In the genomic region with DNA sequence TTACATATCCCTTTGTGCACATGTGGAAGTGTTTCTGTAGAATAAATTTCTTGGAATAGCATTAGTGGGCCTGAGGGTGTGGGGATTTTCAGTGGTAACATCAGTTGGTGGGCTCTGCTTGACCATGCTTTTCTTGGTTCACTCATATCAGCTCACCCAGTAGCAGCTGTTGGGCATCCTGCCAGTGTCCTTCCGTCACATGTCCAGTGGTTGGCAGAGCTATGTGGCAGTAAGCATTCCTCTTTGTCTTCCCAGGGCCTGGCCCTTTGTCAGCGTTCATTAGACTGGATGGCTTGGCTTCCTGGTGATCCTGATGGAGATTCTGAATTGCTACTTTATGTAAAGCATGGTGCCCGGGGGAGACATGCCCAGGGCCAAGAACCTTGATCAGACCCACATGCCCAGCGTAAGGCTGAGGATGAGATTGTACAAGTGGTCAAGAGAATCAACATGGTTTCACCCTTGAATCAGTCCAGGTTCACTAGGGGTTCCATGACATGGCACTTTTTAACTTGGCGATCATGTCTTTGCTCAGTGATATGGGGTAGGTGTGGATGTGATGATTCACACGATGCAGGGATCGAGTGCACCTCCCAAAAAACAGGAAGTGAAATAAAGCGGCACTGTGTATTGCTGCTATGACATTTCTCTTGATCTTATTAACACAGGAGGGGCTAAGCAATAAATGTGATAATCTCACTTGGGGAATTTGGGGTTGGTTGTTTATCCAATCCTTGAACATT, we compare ENCODE assay signal across 12 cellular contexts.
DNase-seq lines count a peak whose midpoint lies in the region; ATAC-seq and TF ChIP-seq lines count a peak whose summit lies in the region.
"Had no signal": no experiment of that assay in that cellular context is flagged by ENCODE, and none has a peak within 500 bp of the region (broad histone marks: within the 10 kb centered on the region; RNA-seq: fewer than 3 reads in every experiment).

No MANE protein-coding gene starts in this region.

- no peaks in the 10 kb centered on the region for H3K9me3 Mint-ChIP-seq in immature natural killer cell
- H3K9me3 Mint-ChIP-seq in activated CD8-positive, alpha-beta T cell treated with anti-CD3 and anti-CD28 coated beads for 36 hours: no peaks in the 10 kb centered on the region

- H3K36me3 Mint-ChIP-seq in immature natural killer cell: no peaks in the 10 kb centered on the region
- no peaks in the 10 kb centered on the region for H3K36me3 Mint-ChIP-seq in activated CD8-positive, alpha-beta T cell treated with anti-CD3 and anti-CD28 coated beads for 36 hours (ENCODE audit: low read depth)

- ATAC-seq in activated CD8-positive, alpha-beta T cell treated with anti-CD3 and anti-CD28 coated beads for 36 hours: no peak

- no peak overlapping the region for H3K4me3 Mint-ChIP-seq in immature natural killer cell
- no peak overlapping the region for H3K4me3 Mint-ChIP-seq in activated CD8-positive, alpha-beta T cell treated with anti-CD3 and anti-CD28 coated beads for 36 hours
- H3K4me3 Mint-ChIP-seq: H9, nephron progenitor cell had no signal

- intact Hi-C loops in head of caudate nucleus (cut with DNase I) (no loop called here), posterior cingulate gyrus (cut with DNase I) (no loop called here)
- intact Hi-C loops in activated CD8-positive, alpha-beta T cell treated with anti-CD3 and anti-CD28 coated beads for 36 hours (cut with micrococcal nuclease): no loop called here

- no peak overlapping the region for H3K27ac Mint-ChIP-seq in immature natural killer cell
- H3K27ac Mint-ChIP-seq in activated CD8-positive, alpha-beta T cell treated with anti-CD3 and anti-CD28 coated beads for 36 hours: no peak overlapping the region
- H3K27ac Mint-ChIP-seq: H9, nephron progenitor cell had no signal

- H3K27me3 Mint-ChIP-seq in immature natural killer cell (ENCODE audit: low read depth in 3 of 3): peaks cover 0 to 4% (median 0%) of the 10 kb centered on the region in 3 donors
- peaks cover 2% of the 10 kb centered on the region for H3K27me3 Mint-ChIP-seq in activated CD8-positive, alpha-beta T cell treated with anti-CD3 and anti-CD28 coated beads for 36 hours

- TF ChIP-seq EP300 in Ishikawa (IDR thresholded peaks at IDR 0.05; ENCODE audit: borderline replicate concordance): no peak

- POLR2A ChIA-PET in activated CD8-positive, alpha-beta T cell treated with anti-CD3 and anti-CD28 coated beads for 36 hours (lab: Charles Lee): interaction anchor here (0.6 kb wide), 1 partner anchor 651 kb away, joined by 3 read pairs; no protein-coding TSS in a partner anchor

- TF ChIP-seq RAD21 in Ishikawa (IDR thresholded peaks at IDR 0.05; ENCODE audit: low read depth): no peak

- no peaks in the 10 kb centered on the region for H3K4me1 Mint-ChIP-seq in immature natural killer cell
- H3K4me1 Mint-ChIP-seq in activated CD8-positive, alpha-beta T cell treated with anti-CD3 and anti-CD28 coated beads for 36 hours (ENCODE audit: low read depth): no peaks in the 10 kb centered on the region

- TF ChIP-seq CTCF in activated CD8-positive, alpha-beta T cell treated with anti-CD3 and anti-CD28 coated beads for 36 hours (IDR thresholded peaks at IDR 0.05): no peak

- DNase-seq in RPMI8226 (peak; percentile 29), head of caudate nucleus (peak; percentile 71 to 97 (median 92)), posterior cingulate gyrus (peak; percentile 72 to 98 (median 90)), immature natural killer cell (no peak), NCI-H1417 (lab: John Stamatoyannopoulos, UW) (no peak), AG08395 (ENCODE audit: low spot score) (no peak)
- DNase-seq in activated CD8-positive, alpha-beta T cell treated with anti-CD3 and anti-CD28 coated beads for 36 hours: no peak
- DNase-seq: activated CD4-positive, alpha-beta T cell treated with anti-CD3 and anti-CD28 coated beads, Interleukin-2, amount 50 U/mL, for 1 hour; H9; NCI-H345; nephron progenitor cell had no signal

- CTCF ChIA-PET in activated CD8-positive, alpha-beta T cell treated with anti-CD3 and anti-CD28 coated beads for 36 hours (lab: Charles Lee): interaction anchor here (2.8 kb wide), 1 partner anchor 8 kb away, joined by 8 read pairs; no protein-coding TSS in a partner anchor

TF ChIP-seq in Ishikawa, 13 proteins besides CTCF, POLR2A, EP300 and RAD21:
- TF ChIP-seq, protein P1, sequence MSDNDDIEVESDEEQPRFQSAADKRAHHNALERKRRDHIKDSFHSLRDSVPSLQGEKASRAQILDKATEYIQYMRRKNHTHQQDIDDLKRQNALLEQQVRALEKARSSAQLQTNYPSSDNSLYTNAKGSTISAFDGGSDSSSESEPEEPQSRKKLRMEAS (IDR thresholded peaks at IDR 0.05): no peak
- TF ChIP-seq, protein P2, sequence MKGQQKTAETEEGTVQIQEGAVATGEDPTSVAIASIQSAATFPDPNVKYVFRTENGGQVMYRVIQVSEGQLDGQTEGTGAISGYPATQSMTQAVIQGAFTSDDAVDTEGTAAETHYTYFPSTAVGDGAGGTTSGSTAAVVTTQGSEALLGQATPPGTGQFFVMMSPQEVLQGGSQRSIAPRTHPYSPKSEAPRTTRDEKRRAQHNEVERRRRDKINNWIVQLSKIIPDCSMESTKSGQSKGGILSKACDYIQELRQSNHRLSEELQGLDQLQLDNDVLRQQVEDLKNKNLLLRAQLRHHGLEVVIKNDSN (IDR thresholded peaks at IDR 0.05): 0 out of 2 replicates have a peak, but pooled peaks have one; percentile 16
- 0 out of 2 replicates have a peak, but pooled peaks have one; percentile 15 for TF ChIP-seq NFIC (IDR thresholded peaks at IDR 0.05)
TF ChIP-seq in Ishikawa: peak in this region for 2.

Comparison
In these comparisons a context has a peak if more than half of its experiments do, and no peak if none do; other contexts are left out.
1. DNase-seq: peak in RPMI8226 (single experiment), head of caudate nucleus (42 of 42) and posterior cingulate gyrus (10 of 10); none in immature natural killer cell (0 of 3), NCI-H1417 (0 of 3), AG08395 (single experiment) and activated CD8-positive, alpha-beta T cell treated with anti-CD3 and anti-CD28 coated beads for 36 hours (single experiment).